Comparison of ENCODE assay signal across 23 cellular contexts in genomic region chr6:26599134-26599533, GRCh38. TPM values are rescaled to one million over a fixed set of nuclear protein-coding genes. Genes with fewer than 3 reads are reported as not detected.
DNase-seq lines count a peak whose midpoint lies in the region; ATAC-seq and TF ChIP-seq lines count a peak whose summit lies in the region.
"Had no signal": no experiment of that assay in that cellular context is flagged by ENCODE, and none has a peak within 500 bp of the region (broad histone marks: within the 10 kb centered on the region; RNA-seq: fewer than 3 reads in every experiment).

No MANE protein-coding gene starts in this region.

- DNase-seq in activated naive CD4-positive, alpha-beta T cell treated with anti-CD3 and anti-CD28 coated beads for 36 hours: no peak
- no peak for DNase-seq in activated naive CD4-positive, alpha-beta T cell (lab: John Stamatoyannopoulos, UW)
- DNase-seq in OCI-LY7 (ENCODE audit: low spot score): no peak
- no peak for DNase-seq in neural crest cell (ENCODE audit: low read depth, low spot score)
- no peak for DNase-seq in GOT3 (lab: John Stamatoyannopoulos, UW)
- DNase-seq: activated CD4-positive, alpha-beta T cell treated with anti-CD3 and anti-CD28 coated beads, Interleukin-2, amount 50 U/mL, for 1 hour; adrenal gland; effector CD8-positive, alpha-beta T cell; EL; mammary epithelial cell; NCI-H1092; NCI-H187; NCI-H526; retina; stimulated activated CD4-positive, alpha-beta T cell treated with anti-CD3 and anti-CD28 coated beads, Interleukin-2, amount 100 ng/mL, for 24 hours; uterus had no signal

- TSS peak; percentile 60 for BruUV-seq in OCI-LY7 (replicated peaks; lab: Mats Ljungman, UMichigan)

- H3K4me3 Mint-ChIP-seq in activated naive CD4-positive, alpha-beta T cell treated with anti-CD3 and anti-CD28 coated beads for 36 hours: no peak overlapping the region
- peak overlapping the region; percentile 54 for H3K4me3 Mint-ChIP-seq in activated naive CD8-positive, alpha-beta T cell
- H3K4me3 Mint-ChIP-seq in neural crest cell: peak overlapping the region; percentile 69

- no peak for TF ChIP-seq CTCF in OCI-LY7 (conservative IDR thresholded peaks at IDR 0.05; ENCODE audit: low read length)
- TF ChIP-seq CTCF in neural crest cell (conservative IDR thresholded peaks at IDR 0.05): no peak

- no peak overlapping the region for H2AFZ ChIP-seq in OCI-LY7 (ENCODE audit: low read length)

- no peak overlapping the region for H3K27ac ChIP-seq in OCI-LY7 (ENCODE audit: low read depth, low read length, poor library complexity, severe bottlenecking)
- H3K27ac ChIP-seq: adrenal gland, breast epithelium, C4-2B, suprapubic skin, uterus had no signal

- H3K79me2 ChIP-seq in OCI-LY7 (ENCODE audit: insufficient read depth, low read depth, low read length): peaks cover 26% of the 10 kb centered on the region

- H3K36me3 ChIP-seq in OCI-LY7 (ENCODE audit: insufficient read depth, low read length): peaks cover 34% of the 10 kb centered on the region
- H3K36me3 ChIP-seq: uterus had no signal

- intact Hi-C loops in activated naive CD4-positive, alpha-beta T cell treated with anti-CD3 and anti-CD28 coated beads for 36 hours (cut with micrococcal nuclease): loop anchor here (5.0 to 10.0 kb wide), 3 partner anchors 477 to 876 kb away; partner anchors contain the start of gene ZNF184
- intact Hi-C loops in OCI-LY7 (cut with micrococcal nuclease; ENCODE audit: unreplicated experiment): loop anchor here (5.0 kb wide), 1 partner anchor 422 kb away; no protein-coding TSS in a partner anchor

- H3K4me2 ChIP-seq in OCI-LY7 (ENCODE audit: low read length): no peak overlapping the region
- H3K4me2 ChIP-seq: smooth muscle cell had no signal

- peaks cover 14% of the 10 kb centered on the region for H3K36me3 Mint-ChIP-seq in activated naive CD4-positive, alpha-beta T cell treated with anti-CD3 and anti-CD28 coated beads for 36 hours (ENCODE audit: low read depth)
- peaks cover 11% of the 10 kb centered on the region for H3K36me3 Mint-ChIP-seq in activated naive CD8-positive, alpha-beta T cell
- H3K36me3 Mint-ChIP-seq in neural crest cell (ENCODE audit: low read depth): peaks cover 2% of the 10 kb centered on the region

- peak overlapping the region; percentile 79 for H3K27ac Mint-ChIP-seq in activated naive CD4-positive, alpha-beta T cell treated with anti-CD3 and anti-CD28 coated beads for 36 hours
- peak overlapping the region; percentile 94 for H3K27ac Mint-ChIP-seq in activated naive CD8-positive, alpha-beta T cell
- H3K27ac Mint-ChIP-seq in neural crest cell (ENCODE audit: unreplicated experiment): no peak overlapping the region

- no peaks in the 10 kb centered on the region for H3K9me2 ChIP-seq in OCI-LY7 (ENCODE audit: insufficient read depth, low read length)

- H3K4me3 ChIP-seq in OCI-LY7 (ENCODE audit: low read depth, low read length, poor library complexity, severe bottlenecking): no peak overlapping the region
- H3K4me3 ChIP-seq: adrenal gland, breast epithelium, smooth muscle cell, suprapubic skin, uterus had no signal

- CTCF ChIA-PET in activated naive CD4-positive, alpha-beta T cell treated with anti-CD3 and anti-CD28 coated beads for 36 hours (lab: Charles Lee): no interaction called here
- CTCF ChIA-PET in OCI-LY7 (lab: Charles Lee; ENCODE audit: unreplicated experiment): no interaction called here

- 0 out of 2 replicates have a peak, but pooled peaks cover 7% of the 10 kb centered on the region for H4K20me1 ChIP-seq in OCI-LY7 (ENCODE audit: insufficient read depth, low read length)

- no peaks in the 10 kb centered on the region for H3K9me3 ChIP-seq in OCI-LY7 (ENCODE audit: low read length)
- H3K9me3 ChIP-seq: adrenal gland, breast epithelium, suprapubic skin, uterus had no signal

- POLR2A ChIA-PET in OCI-LY7 (lab: Charles Lee): no interaction called here

- peaks cover 19% of the 10 kb centered on the region for H3K4me1 ChIP-seq in OCI-LY7 (ENCODE audit: insufficient read depth, low read length, poor library complexity, severe bottlenecking)

- no peak for ATAC-seq in HG03460 (IDR thresholded peaks at IDR 0.05; ENCODE audit: unreplicated experiment)
- ATAC-seq in GM18909 (IDR thresholded peaks at IDR 0.05; ENCODE audit: poor library complexity, unreplicated experiment): no peak

- H3K9me3 Mint-ChIP-seq in activated naive CD4-positive, alpha-beta T cell treated with anti-CD3 and anti-CD28 coated beads for 36 hours: no peaks in the 10 kb centered on the region
- H3K9me3 Mint-ChIP-seq in activated naive CD8-positive, alpha-beta T cell (ENCODE audit: low read depth): no peaks in the 10 kb centered on the region
- H3K9me3 Mint-ChIP-seq in neural crest cell: no peaks in the 10 kb centered on the region

- H3K27me3 Mint-ChIP-seq in activated naive CD4-positive, alpha-beta T cell treated with anti-CD3 and anti-CD28 coated beads for 36 hours (ENCODE audit: low read depth): peaks cover 3% of the 10 kb centered on the region
- H3K27me3 Mint-ChIP-seq in activated naive CD8-positive, alpha-beta T cell: peaks cover 6% of the 10 kb centered on the region
- peaks cover 5% of the 10 kb centered on the region for H3K27me3 Mint-ChIP-seq in neural crest cell (ENCODE audit: low read depth)

- H3K4me1 Mint-ChIP-seq in activated naive CD4-positive, alpha-beta T cell treated with anti-CD3 and anti-CD28 coated beads for 36 hours (ENCODE audit: low read depth): peaks cover 56% of the 10 kb centered on the region
- peaks cover 44% of the 10 kb centered on the region for H3K4me1 Mint-ChIP-seq in activated naive CD8-positive, alpha-beta T cell (ENCODE audit: low read depth)
- H3K4me1 Mint-ChIP-seq in neural crest cell: peaks cover 8% of the 10 kb centered on the region

RNA-seq across cellular contexts. Expression of gene ABT1, which starts 2.4 kb away (rescaled TPM):
- total RNA-seq in activated naive CD4-positive, alpha-beta T cell treated with anti-CD3 and anti-CD28 coated beads for 36 hours: 10 to 100 TPM; 17.3 to 18.4 TPM
- total RNA-seq in OCI-LY7 (2014; rRNA removed; shearing (Covaris generic)): 32.2 and 34.6 TPM in 2 replicates
- 25.3 and 26.3 TPM in 2 replicates for total RNA-seq in OCI-LY7 (2022)
- 24.8 and 26.3 TPM in 2 replicates for total RNA-seq in neural crest cell
